In genomic region chr19:11596156-11596555, GRCh38 we compare ENCODE assay signal across 17 cellular contexts. TPM values are rescaled to one million over a fixed set of nuclear protein-coding genes. Genes with fewer than 3 reads are reported as not detected.
A peak's percentile ranks its signal among the peaks of the same experiment; 100 is the strongest.
DNase-seq lines count a peak whose midpoint lies in the region; ATAC-seq, FAIRE-seq and TF ChIP-seq lines count a peak whose summit lies in the region.
"Had no signal": no experiment of that assay in that cellular context is flagged by ENCODE, and none has a peak within 500 bp of the region (broad histone marks: within the 10 kb centered on the region; RNA-seq: fewer than 3 reads in every experiment).

No MANE protein-coding gene starts in this region.

- no peak overlapping the region for H3K27ac ChIP-seq in upper lobe of right lung
- no peak overlapping the region for H3K27ac ChIP-seq in small intestine (ENCODE audit: low read depth in 1 of 2, low read length in 1 of 2)

- intact Hi-C loops in activated naive CD4-positive, alpha-beta T cell treated with anti-CD3 and anti-CD28 coated beads for 36 hours (cut with micrococcal nuclease): no loop called here
- intact Hi-C loops in upper lobe of right lung (cut with DNase I): no loop called here

- no peak for TF ChIP-seq POLR2A in GM18505 (IDR thresholded peaks at IDR 0.05; ENCODE audit: borderline replicate concordance, extremely low read depth, insufficient read depth, insufficient read length)

- TF ChIP-seq CTCF in glutamatergic neuron (IDR thresholded peaks at IDR 0.05; ENCODE audit: partially characterized antibody, unreplicated experiment) (no peak), upper lobe of right lung (IDR thresholded peaks at IDR 0.05) (no peak), foreskin fibroblast (IDR thresholded peaks at IDR 0.05; ENCODE audit: low read depth, low read length) (no peak)

- POLR2A ChIA-PET in activated CD4-positive, alpha-beta memory T cell treated with anti-CD3 and anti-CD28 coated beads, Interleukin-2, amount 10 ng/mL, durations not matched to agents 7 days and 5 days (lab: Charles Lee): no interaction called here

- H3K4me3 ChIP-seq in upper lobe of right lung (no peak overlapping the region), small intestine (ENCODE audit: low read depth in 1 of 2, low read length in 2 of 2) (no peak overlapping the region), foreskin fibroblast (ENCODE audit: low read depth in 1 of 2, low read length in 2 of 2) (no peak overlapping the region)

- H3K36me3 Mint-ChIP-seq in activated naive CD4-positive, alpha-beta T cell treated with anti-CD3 and anti-CD28 coated beads for 36 hours (ENCODE audit: low read depth): no peaks in the 10 kb centered on the region
- H3K36me3 Mint-ChIP-seq in activated CD4-positive, alpha-beta memory T cell treated with anti-CD3 and anti-CD28 coated beads, Interleukin-2, amount 10 ng/mL, durations not matched to agents 7 days and 5 days (ENCODE audit: low read depth): peaks cover 13% of the 10 kb centered on the region
- H3K36me3 Mint-ChIP-seq in glutamatergic neuron (ENCODE audit: unreplicated experiment): no peaks in the 10 kb centered on the region

- no peaks in the 10 kb centered on the region for H3K36me3 ChIP-seq in upper lobe of right lung
- no peaks in the 10 kb centered on the region for H3K36me3 ChIP-seq in small intestine (ENCODE audit: control insufficient read depth in 2 of 2, insufficient read depth in 2 of 2, low read length in 2 of 2)
- H3K36me3 ChIP-seq: ovary, thoracic aorta had no signal

- 90 to 95% (median 90%) methylated on average over 10 of the region's 10 CpGs for WGBS in small intestine, 3 donors

- no peak for FAIRE-seq in small intestine (lab: Jason Lieb, UNC)
- FAIRE-seq: GM12891 had no signal

- peak overlapping the region; percentile 24 for H3K27ac Mint-ChIP-seq in activated naive CD4-positive, alpha-beta T cell treated with anti-CD3 and anti-CD28 coated beads for 36 hours
- no peak overlapping the region for H3K27ac Mint-ChIP-seq in activated CD4-positive, alpha-beta memory T cell treated with anti-CD3 and anti-CD28 coated beads, Interleukin-2, amount 10 ng/mL, durations not matched to agents 7 days and 5 days
- no peak overlapping the region for H3K27ac Mint-ChIP-seq in glutamatergic neuron (ENCODE audit: unreplicated experiment)

- DNase-seq in activated naive CD4-positive, alpha-beta T cell treated with anti-CD3 and anti-CD28 coated beads for 36 hours: no peak
- DNase-seq in activated naive CD4-positive, alpha-beta T cell (lab: John Stamatoyannopoulos, UW): no peak
- no peak for DNase-seq in activated CD4-positive, alpha-beta memory T cell treated with anti-CD3 and anti-CD28 coated beads, Interleukin-2, amount 10 ng/mL, durations not matched to agents 7 days and 5 days
- no peak for DNase-seq in glutamatergic neuron
- peak; percentile 48 for DNase-seq in upper lobe of right lung
- DNase-seq in small intestine: no peak
- DNase-seq in foreskin fibroblast: no peak
- DNase-seq: activated CD4-positive, alpha-beta T cell treated with anti-CD3 and anti-CD28 coated beads for 4 hours; activated naive CD4-positive, alpha-beta T cell treated with Interleukin-2 at 50 U/mL for 16 hours; NCI-H1417; NCI-H345; PC-3; SW 1271 had no signal

- peak overlapping the region; percentile 85 for H3K4me3 Mint-ChIP-seq in activated naive CD4-positive, alpha-beta T cell treated with anti-CD3 and anti-CD28 coated beads for 36 hours
- peak overlapping the region; percentile 0 for H3K4me3 Mint-ChIP-seq in activated CD4-positive, alpha-beta memory T cell treated with anti-CD3 and anti-CD28 coated beads, Interleukin-2, amount 10 ng/mL, durations not matched to agents 7 days and 5 days
- H3K4me3 Mint-ChIP-seq in glutamatergic neuron (ENCODE audit: unreplicated experiment): peak overlapping the region; percentile 30

- CTCF ChIA-PET in activated naive CD4-positive, alpha-beta T cell treated with anti-CD3 and anti-CD28 coated beads for 36 hours (lab: Charles Lee): no interaction called here
- CTCF ChIA-PET in activated CD4-positive, alpha-beta memory T cell treated with anti-CD3 and anti-CD28 coated beads, Interleukin-2, amount 10 ng/mL, durations not matched to agents 7 days and 5 days (lab: Charles Lee): interaction anchor here (0.9 to 1.1 kb wide), 2 partner anchors 37 to 495 kb away, joined by 4 read pairs; partner anchors contain the start of gene ELOF1

- no peaks in the 10 kb centered on the region for H3K27me3 ChIP-seq in upper lobe of right lung
- H3K27me3 ChIP-seq in small intestine (ENCODE audit: control insufficient read depth in 2 of 2, insufficient read depth in 2 of 2, low read length in 2 of 2): no peaks in the 10 kb centered on the region
- H3K27me3 ChIP-seq: ovary had no signal

- H3K4me1 ChIP-seq in upper lobe of right lung (no peaks in the 10 kb centered on the region), small intestine (ENCODE audit: control insufficient read depth in 2 of 2, insufficient read depth in 1 of 2, low read depth in 1 of 2, low read length in 1 of 2) (peaks cover 2 to 3% of the 10 kb centered on the region in 2 donors)

- peaks cover 29% of the 10 kb centered on the region for H3K4me1 Mint-ChIP-seq in activated naive CD4-positive, alpha-beta T cell treated with anti-CD3 and anti-CD28 coated beads for 36 hours (ENCODE audit: low read depth)
- peaks cover 18% of the 10 kb centered on the region for H3K4me1 Mint-ChIP-seq in activated CD4-positive, alpha-beta memory T cell treated with anti-CD3 and anti-CD28 coated beads, Interleukin-2, amount 10 ng/mL, durations not matched to agents 7 days and 5 days
- peaks cover 11% of the 10 kb centered on the region for H3K4me1 Mint-ChIP-seq in glutamatergic neuron (ENCODE audit: low read depth, unreplicated experiment)

- H3K27me3 Mint-ChIP-seq in activated naive CD4-positive, alpha-beta T cell treated with anti-CD3 and anti-CD28 coated beads for 36 hours (ENCODE audit: low read depth): no peaks in the 10 kb centered on the region
- H3K27me3 Mint-ChIP-seq in activated CD4-positive, alpha-beta memory T cell treated with anti-CD3 and anti-CD28 coated beads, Interleukin-2, amount 10 ng/mL, durations not matched to agents 7 days and 5 days: no peaks in the 10 kb centered on the region
- H3K27me3 Mint-ChIP-seq in glutamatergic neuron (ENCODE audit: unreplicated experiment): peaks cover 1% of the 10 kb centered on the region

- H3K9me3 ChIP-seq in upper lobe of right lung: no peaks in the 10 kb centered on the region
- H3K9me3 ChIP-seq in small intestine (ENCODE audit: control insufficient read depth, low read depth): no peaks in the 10 kb centered on the region
- H3K9me3 ChIP-seq: ovary, thoracic aorta had no signal

- ATAC-seq in upper lobe of right lung (no peak), GM18505 (IDR thresholded peaks at IDR 0.05; ENCODE audit: unreplicated experiment) (no peak)
- ATAC-seq: PC-3 had no signal

- H3K9me3 Mint-ChIP-seq in activated naive CD4-positive, alpha-beta T cell treated with anti-CD3 and anti-CD28 coated beads for 36 hours: no peaks in the 10 kb centered on the region
- no peaks in the 10 kb centered on the region for H3K9me3 Mint-ChIP-seq in activated CD4-positive, alpha-beta memory T cell treated with anti-CD3 and anti-CD28 coated beads, Interleukin-2, amount 10 ng/mL, durations not matched to agents 7 days and 5 days
- peaks cover 3% of the 10 kb centered on the region for H3K9me3 Mint-ChIP-seq in glutamatergic neuron (ENCODE audit: unreplicated experiment)

RNA-seq across cellular contexts. Expression of gene ZNF627, which starts 1.1 kb away (rescaled TPM):
- 1 to 10 TPM; 4.3 to 5.0 TPM for total RNA-seq in activated naive CD4-positive, alpha-beta T cell treated with anti-CD3 and anti-CD28 coated beads for 36 hours
- total RNA-seq in activated CD4-positive, alpha-beta memory T cell treated with anti-CD3 and anti-CD28 coated beads, Interleukin-2, amount 10 ng/mL, durations not matched to agents 7 days and 5 days: 1 to 10 TPM; 6.1 to 6.7 TPM
- 48.2 TPM for total RNA-seq in glutamatergic neuron (ENCODE audit: unreplicated experiment)
- total RNA-seq in upper lobe of right lung: 11.6 TPM
- polyA plus RNA-seq in small intestine: 1 to 10 TPM; 3.8 to 6.8 (median 5.1) TPM

RNA-seq across cellular contexts. Expression of gene ACP5, which starts 18.7 kb away (rescaled TPM):
- total RNA-seq in activated naive CD4-positive, alpha-beta T cell treated with anti-CD3 and anti-CD28 coated beads for 36 hours: 1 to 10 TPM; 8.3 to 8.8 TPM
- total RNA-seq in activated CD4-positive, alpha-beta memory T cell treated with anti-CD3 and anti-CD28 coated beads, Interleukin-2, amount 10 ng/mL, durations not matched to agents 7 days and 5 days: 10 to 100 TPM; 21.3 to 21.4 TPM
- not detected for total RNA-seq in glutamatergic neuron (ENCODE audit: unreplicated experiment)
- 429 TPM for total RNA-seq in upper lobe of right lung
- 10 to 100 TPM; 22.8 to 36.2 (median 30.4) TPM for polyA plus RNA-seq in small intestine
- total RNA-seq: PC-3 had no signal

RNA-seq across cellular contexts. Expression of gene ELOF1, which starts 37.1 kb away (rescaled TPM):
- total RNA-seq in activated naive CD4-positive, alpha-beta T cell treated with anti-CD3 and anti-CD28 coated beads for 36 hours: 10 to 100 TPM; 33.0 to 33.4 TPM
- total RNA-seq in activated CD4-positive, alpha-beta memory T cell treated with anti-CD3 and anti-CD28 coated beads, Interleukin-2, amount 10 ng/mL, durations not matched to agents 7 days and 5 days: 10 to 100 TPM; 49.7 to 50.2 TPM
- 50.7 TPM for total RNA-seq in glutamatergic neuron (ENCODE audit: unreplicated experiment)
- 44.3 TPM for total RNA-seq in upper lobe of right lung
- 10 to 100 TPM; 39.0 to 80.3 (median 64.0) TPM for polyA plus RNA-seq in small intestine

RNA-seq across cellular contexts. Expression of gene CNN1, which starts 57.5 kb away (rescaled TPM):
- not detected for total RNA-seq in activated naive CD4-positive, alpha-beta T cell treated with anti-CD3 and anti-CD28 coated beads for 36 hours
- not detected for total RNA-seq in activated CD4-positive, alpha-beta memory T cell treated with anti-CD3 and anti-CD28 coated beads, Interleukin-2, amount 10 ng/mL, durations not matched to agents 7 days and 5 days
- total RNA-seq in glutamatergic neuron (ENCODE audit: unreplicated experiment) (2.3 TPM), upper lobe of right lung (27.3 TPM)
- 10 to 100 TPM in 2 of 3 donors, 1 to 10 TPM in 1; 1.1 to 44.8 (median 22.7) TPM for polyA plus RNA-seq in small intestine

Comparison
In these comparisons a context has a peak if more than half of its experiments do, and no peak if none do; other contexts are left out.
1. H3K4me3 Mint-ChIP-seq: peak in every context shown above with its lines; median percentile 85 in activated naive CD4-positive, alpha-beta T cell treated with anti-CD3 and anti-CD28 coated beads for 36 hours; 30 in glutamatergic neuron; 0 in activated CD4-positive, alpha-beta memory T cell treated with anti-CD3 and anti-CD28 coated beads, Interleukin-2, amount 10 ng/mL, durations not matched to agents 7 days and 5 days.
2. RNA of gene ACP5, which starts 18.7 kb away (total RNA-seq): 429 TPM in upper lobe of right lung (single experiment); 21.3 to 21.4 TPM in activated CD4-positive, alpha-beta memory T cell treated with anti-CD3 and anti-CD28 coated beads, Interleukin-2, amount 10 ng/mL, durations not matched to agents 7 days and 5 days, 8.3 to 8.8 TPM in activated naive CD4-positive, alpha-beta T cell treated with anti-CD3 and anti-CD28 coated beads for 36 hours and not detected in glutamatergic neuron (single experiment); every median in the first group is over 10 times any median in the second.